ENCODE assay signal across 1 cellular context in the genomic region with DNA sequence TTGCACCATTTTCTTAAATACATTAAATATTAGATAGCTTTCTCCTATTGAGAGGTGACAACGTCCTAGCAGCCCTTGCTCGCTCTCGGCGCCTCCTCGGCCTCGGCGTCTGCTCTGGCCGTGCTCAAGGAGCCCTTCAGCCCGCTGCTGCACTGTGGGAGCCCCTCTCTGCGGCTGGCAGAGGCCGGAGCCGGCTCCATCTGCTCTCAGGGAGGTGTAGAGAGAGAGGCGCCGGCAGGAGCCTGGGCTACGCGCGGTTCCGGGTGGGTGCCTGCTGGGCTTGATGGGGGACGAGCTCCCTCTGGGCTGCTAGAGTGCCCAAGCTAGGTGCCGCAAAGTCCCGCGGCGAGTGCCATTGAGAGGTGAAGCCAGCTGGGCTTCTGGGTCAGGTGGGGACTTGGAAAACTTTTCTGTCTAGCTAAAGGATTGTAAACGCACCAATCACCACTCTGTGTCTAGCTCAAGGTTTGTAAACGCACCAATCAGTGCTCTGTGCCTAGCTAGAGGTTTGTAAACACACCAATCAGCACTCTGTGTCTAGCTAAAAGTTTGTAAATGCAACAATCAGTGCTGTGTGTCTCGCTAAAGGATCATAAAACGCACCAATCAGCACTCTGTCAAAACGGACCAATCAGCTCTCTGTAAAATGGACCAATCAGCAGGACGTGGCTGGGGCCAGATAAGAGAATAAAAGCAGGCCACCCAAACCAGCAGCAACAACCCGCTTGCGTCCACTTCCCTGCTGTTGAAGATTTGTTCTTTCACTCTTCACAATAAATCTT.
TF ChIP-seq lines count a peak whose summit lies in the region.

No MANE protein-coding gene starts in this region.

TF ChIP-seq in K562, 482 proteins besides CTCF, POLR2A, EP300 and RAD21 (continued from another document):
- TF ChIP-seq CBX3 (IDR thresholded peaks at IDR 0.05; ENCODE audit: borderline replicate concordance in 1 of 2, low read length in 2 of 2) (0 out of 3 replicates have a peak, but pooled peaks of 1 of the 2 experiments have one; percentile 23), SAFB (IDR thresholded peaks at IDR 0.05; ENCODE audit: borderline replicate concordance, low read depth, low read length) (no peak), GABPB1 (CRISPR knock-in tag; IDR thresholded peaks at IDR 0.05) (no peak), ETV6 (IDR thresholded peaks at IDR 0.05; ENCODE audit: borderline replicate concordance in 1 of 2, low read depth in 2 of 2, low read length in 1 of 2) (no peak), ETV6 (CRISPR knock-in tag; IDR thresholded peaks at IDR 0.05; ENCODE audit: borderline replicate concordance) (no peak), RBM25 (IDR thresholded peaks at IDR 0.05; ENCODE audit: low read depth, low read length, severe bottlenecking) (peak; percentile 48), ZBTB7A (IDR thresholded peaks at IDR 0.05; ENCODE audit: borderline replicate concordance, control insufficient read depth, low read depth, low read length) (no peak), U2AF1 (optimal IDR thresholded peaks at IDR 0.05; ENCODE audit: low read depth, low read length) (no peak), SMAD2 (IDR thresholded peaks at IDR 0.05; ENCODE audit: low read depth, low read length) (no peak), ZBTB2 (IDR thresholded peaks at IDR 0.05) (no peak), NR4A1 (CRISPR knock-in tag; IDR thresholded peaks at IDR 0.05) (no peak), NR4A1 (tag; IDR thresholded peaks at IDR 0.05) (no peak), POLR2G (IDR thresholded peaks at IDR 0.05; ENCODE audit: low read depth, low read length) (peak; percentile 49), ZNF3 (CRISPR knock-in tag; IDR thresholded peaks at IDR 0.05) (no peak), SRSF9 (IDR thresholded peaks at IDR 0.05; ENCODE audit: borderline replicate concordance, low read depth, low read length) (no peak), ZNF311 (CRISPR knock-in tag; IDR thresholded peaks at IDR 0.05) (no peak), E2F5 (CRISPR knock-in tag; IDR thresholded peaks at IDR 0.05) (no peak)
- TF ChIP-seq, protein P1, sequence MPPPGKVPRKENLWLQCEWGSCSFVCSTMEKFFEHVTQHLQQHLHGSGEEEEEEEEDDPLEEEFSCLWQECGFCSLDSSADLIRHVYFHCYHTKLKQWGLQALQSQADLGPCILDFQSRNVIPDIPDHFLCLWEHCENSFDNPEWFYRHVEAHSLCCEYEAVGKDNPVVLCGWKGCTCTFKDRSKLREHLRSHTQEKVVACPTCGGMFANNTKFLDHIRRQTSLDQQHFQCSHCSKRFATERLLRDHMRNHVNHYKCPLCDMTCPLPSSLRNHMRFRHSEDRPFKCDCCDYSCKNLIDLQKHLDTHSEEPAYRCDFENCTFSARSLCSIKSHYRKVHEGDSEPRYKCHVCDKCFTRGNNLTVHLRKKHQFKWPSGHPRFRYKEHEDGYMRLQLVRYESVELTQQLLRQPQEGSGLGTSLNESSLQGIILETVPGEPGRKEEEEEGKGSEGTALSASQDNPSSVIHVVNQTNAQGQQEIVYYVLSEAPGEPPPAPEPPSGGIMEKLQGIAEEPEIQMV (tag; conservative IDR thresholded peaks at IDR 0.05; ENCODE audit: low read depth), result no peak
- TF ChIP-seq, protein P2, sequence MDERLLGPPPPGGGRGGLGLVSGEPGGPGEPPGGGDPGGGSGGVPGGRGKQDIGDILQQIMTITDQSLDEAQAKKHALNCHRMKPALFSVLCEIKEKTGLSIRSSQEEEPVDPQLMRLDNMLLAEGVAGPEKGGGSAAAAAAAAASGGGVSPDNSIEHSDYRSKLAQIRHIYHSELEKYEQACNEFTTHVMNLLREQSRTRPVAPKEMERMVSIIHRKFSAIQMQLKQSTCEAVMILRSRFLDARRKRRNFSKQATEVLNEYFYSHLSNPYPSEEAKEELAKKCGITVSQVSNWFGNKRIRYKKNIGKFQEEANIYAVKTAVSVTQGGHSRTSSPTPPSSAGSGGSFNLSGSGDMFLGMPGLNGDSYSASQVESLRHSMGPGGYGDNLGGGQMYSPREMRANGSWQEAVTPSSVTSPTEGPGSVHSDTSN (CRISPR knock-in tag; IDR thresholded peaks at IDR 0.05; ENCODE audit: low read depth), result no peak
- TF ChIP-seq, protein P2 (tag; conservative IDR thresholded peaks at IDR 0.05; ENCODE audit: low read depth), result no peak
